Comparison of ENCODE assay signal across 1 cellular context in genomic region chr6:96521625-96522468, GRCh38.
TF ChIP-seq lines count a peak whose summit lies in the region.

TSS of gene UFL1 (plus strand) at chr6:96521806. CDS start at chr6:96521874, 68 bp downstream.

TF ChIP-seq in HepG2, 621 proteins besides CTCF, POLR2A, EP300 and RAD21 (continued from another document and continues in another):
- TF ChIP-seq ZBTB43 (CRISPR knock-in tag; conservative IDR thresholded peaks at IDR 0.05), result 0 out of 2 replicates have a peak, but pooled peaks have one; percentile 15
- peak; percentile 33; the same call in 1 of the 2 replicates for TF ChIP-seq NCOA1 (CRISPR knock-in tag; IDR thresholded peaks at IDR 0.05)
- TF ChIP-seq ZBTB20 (CRISPR knock-in tag; IDR thresholded peaks at IDR 0.05; ENCODE audit: borderline replicate concordance, low read depth), result peak; percentile 82; the same call in 1 of the 2 replicates
- peak; percentile 83; the same call in 1 of the 2 replicates for TF ChIP-seq ZNF761 (CRISPR knock-in tag; conservative IDR thresholded peaks at IDR 0.05)
- TF ChIP-seq NR2F1 (CRISPR knock-in tag; IDR thresholded peaks at IDR 0.05), result peak in 1 of 2 experiments; percentile 15; a peak in 1 of 4 replicates
- TF ChIP-seq ZNF430 (CRISPR knock-in tag; IDR thresholded peaks at IDR 0.05), result peak; percentile 96
- peak; percentile 78; the same call in 1 of the 2 replicates for TF ChIP-seq ZNF614 (CRISPR knock-in tag; IDR thresholded peaks at IDR 0.05; ENCODE audit: borderline replicate concordance)
- peak; percentile 94 for TF ChIP-seq ZNF317 (CRISPR knock-in tag; IDR thresholded peaks at IDR 0.05)
- no peak for TF ChIP-seq HNF1A (IDR thresholded peaks at IDR 0.05; ENCODE audit: low read depth)
- TF ChIP-seq HNF1A (CRISPR knock-in tag; IDR thresholded peaks at IDR 0.05; ENCODE audit: borderline replicate concordance), result peak; percentile 60; the same call in 1 of the 2 replicates
- TF ChIP-seq ZGPAT (CRISPR knock-in tag; IDR thresholded peaks at IDR 0.05), result peak; percentile 82
- TF ChIP-seq ZNF318 (CRISPR knock-in tag; IDR thresholded peaks at IDR 0.05), result no peak
- TF ChIP-seq KMT2B (CRISPR knock-in tag; IDR thresholded peaks at IDR 0.05), result peak; percentile 91
- TF ChIP-seq ZNF609 (CRISPR knock-in tag; IDR thresholded peaks at IDR 0.05; ENCODE audit: borderline replicate concordance), result peak; percentile 49; the same call in 1 of the 2 replicates
- TF ChIP-seq POLR2AphosphoS2 (IDR thresholded peaks at IDR 0.05; ENCODE audit: low read depth, low read length), result peak; percentile 88
- TF ChIP-seq HCFC1 (IDR thresholded peaks at IDR 0.05; ENCODE audit: low read depth, low read length), result 0 out of 2 replicates have a peak, but pooled peaks have one; percentile 32
- TF ChIP-seq RFX1 (IDR thresholded peaks at IDR 0.05), result no peak
- peak; percentile 97 for TF ChIP-seq ZFX (CRISPR knock-in tag; IDR thresholded peaks at IDR 0.05; ENCODE audit: low read depth)
- peak; percentile 97 for TF ChIP-seq DMAP1 (CRISPR knock-in tag; IDR thresholded peaks at IDR 0.05)
- TF ChIP-seq FOXM1 (CRISPR knock-in tag; IDR thresholded peaks at IDR 0.05), result no peak
- no peak for TF ChIP-seq MTF2 (CRISPR knock-in tag; IDR thresholded peaks at IDR 0.05; ENCODE audit: borderline replicate concordance)
- no peak for TF ChIP-seq ZNF674 (CRISPR knock-in tag; IDR thresholded peaks at IDR 0.05; ENCODE audit: low read depth)
- 0 out of 2 replicates have a peak, but pooled peaks have one; percentile 62 for TF ChIP-seq PCBP1 (IDR thresholded peaks at IDR 0.05; ENCODE audit: borderline replicate concordance, low read depth, low read length)
- TF ChIP-seq RBFOX2 (IDR thresholded peaks at IDR 0.05; ENCODE audit: low read depth, low read length), result peak; percentile 99
- TF ChIP-seq ZBTB44 (CRISPR knock-in tag; IDR thresholded peaks at IDR 0.05), result no peak
- no peak for TF ChIP-seq RBM22 (optimal IDR thresholded peaks at IDR 0.05; ENCODE audit: low read length)
- peak; percentile 92; the same call in 1 of the 2 replicates for TF ChIP-seq PAX8 (CRISPR knock-in tag; IDR thresholded peaks at IDR 0.05; ENCODE audit: borderline replicate concordance)
- TF ChIP-seq TFE3 (CRISPR knock-in tag; IDR thresholded peaks at IDR 0.05), result peak; percentile 47; the same call in 1 of the 2 replicates
- TF ChIP-seq ZNF333 (CRISPR knock-in tag; IDR thresholded peaks at IDR 0.05; ENCODE audit: borderline replicate concordance), result no peak
- TF ChIP-seq ZNF12 (CRISPR knock-in tag; IDR thresholded peaks at IDR 0.05), result peak; percentile 60
- TF ChIP-seq ESRRA (CRISPR knock-in tag; IDR thresholded peaks at IDR 0.05; ENCODE audit: low read depth), result 0 out of 2 replicates have a peak, but pooled peaks have one; percentile 67
- 0 out of 2 replicates have a peak, but pooled peaks have one; percentile 58 for TF ChIP-seq NCOR1 (IDR thresholded peaks at IDR 0.05; ENCODE audit: borderline replicate concordance, low read length)
